ENCODE assay signal across 3 cellular contexts in the genomic region with DNA sequence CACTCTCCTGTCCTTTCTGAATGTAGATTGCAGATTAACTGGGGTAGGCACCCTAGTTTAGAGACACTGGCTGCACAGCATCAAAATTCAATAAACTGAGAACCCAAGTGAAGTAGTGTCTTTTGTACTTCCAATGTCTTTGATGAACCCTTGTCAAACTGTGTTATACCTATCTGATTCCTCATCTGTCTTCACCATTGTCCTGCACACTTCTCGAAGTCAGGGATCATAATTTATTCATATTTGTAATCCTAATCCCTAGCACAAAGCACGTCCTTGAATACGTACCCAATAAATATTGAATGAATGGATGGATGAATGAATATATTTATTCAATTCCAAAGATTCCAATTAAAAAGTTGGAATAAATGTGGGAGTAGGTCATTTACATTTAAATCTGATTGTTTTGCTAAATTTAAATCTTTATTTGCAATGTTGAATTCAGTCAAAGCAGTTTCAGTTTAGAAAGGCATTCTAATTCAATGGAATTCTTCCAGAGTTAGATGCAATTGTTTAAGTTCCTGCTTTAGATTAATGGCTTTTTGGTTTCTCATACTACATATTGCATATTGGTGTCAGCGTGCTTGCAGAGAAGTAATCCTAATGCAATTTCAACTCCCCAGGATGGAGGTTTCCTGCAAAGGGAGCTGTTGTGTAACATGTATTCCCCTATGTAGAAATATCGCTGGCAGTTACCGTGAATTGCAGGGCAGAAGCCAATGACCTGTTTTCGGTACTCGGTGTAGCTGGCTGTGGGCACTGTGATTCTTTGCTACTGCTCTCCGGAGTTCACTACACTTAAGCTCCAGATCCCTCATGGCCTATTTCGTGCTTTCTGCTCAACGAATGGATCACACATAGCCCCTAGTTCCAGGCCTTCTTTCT.
TF ChIP-seq lines count a peak whose summit lies in the region.

No MANE protein-coding gene starts in this region.

TF ChIP-seq in liver, 16 proteins besides CTCF, POLR2A, EP300 and RAD21:
- TF ChIP-seq YY1 (IDR thresholded peaks at IDR 0.05), result peak; percentile 78
- TF ChIP-seq, protein P1, sequence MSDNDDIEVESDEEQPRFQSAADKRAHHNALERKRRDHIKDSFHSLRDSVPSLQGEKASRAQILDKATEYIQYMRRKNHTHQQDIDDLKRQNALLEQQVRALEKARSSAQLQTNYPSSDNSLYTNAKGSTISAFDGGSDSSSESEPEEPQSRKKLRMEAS (IDR thresholded peaks at IDR 0.05), result peak; percentile 34
- TF ChIP-seq HNF4G (IDR thresholded peaks at IDR 0.05), result no peak
- TF ChIP-seq, protein P2, sequence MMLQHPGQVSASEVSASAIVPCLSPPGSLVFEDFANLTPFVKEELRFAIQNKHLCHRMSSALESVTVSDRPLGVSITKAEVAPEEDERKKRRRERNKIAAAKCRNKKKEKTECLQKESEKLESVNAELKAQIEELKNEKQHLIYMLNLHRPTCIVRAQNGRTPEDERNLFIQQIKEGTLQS (IDR thresholded peaks at IDR 0.05), result no peak
- no peak for TF ChIP-seq TAF1 (conservative IDR thresholded peaks at IDR 0.05)
- TF ChIP-seq, protein P3, sequence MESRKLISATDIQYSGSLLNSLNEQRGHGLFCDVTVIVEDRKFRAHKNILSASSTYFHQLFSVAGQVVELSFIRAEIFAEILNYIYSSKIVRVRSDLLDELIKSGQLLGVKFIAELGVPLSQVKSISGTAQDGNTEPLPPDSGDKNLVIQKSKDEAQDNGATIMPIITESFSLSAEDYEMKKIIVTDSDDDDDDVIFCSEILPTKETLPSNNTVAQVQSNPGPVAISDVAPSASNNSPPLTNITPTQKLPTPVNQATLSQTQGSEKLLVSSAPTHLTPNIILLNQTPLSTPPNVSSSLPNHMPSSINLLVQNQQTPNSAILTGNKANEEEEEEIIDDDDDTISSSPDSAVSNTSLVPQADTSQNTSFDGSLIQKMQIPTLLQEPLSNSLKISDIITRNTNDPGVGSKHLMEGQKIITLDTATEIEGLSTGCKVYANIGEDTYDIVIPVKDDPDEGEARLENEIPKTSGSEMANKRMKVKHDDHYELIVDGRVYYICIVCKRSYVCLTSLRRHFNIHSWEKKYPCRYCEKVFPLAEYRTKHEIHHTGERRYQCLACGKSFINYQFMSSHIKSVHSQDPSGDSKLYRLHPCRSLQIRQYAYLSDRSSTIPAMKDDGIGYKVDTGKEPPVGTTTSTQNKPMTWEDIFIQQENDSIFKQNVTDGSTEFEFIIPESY (IDR thresholded peaks at IDR 0.05), result peak; percentile 48
- peak in 1 of 2 donors; percentile 42 for TF ChIP-seq JUND (IDR thresholded peaks at IDR 0.05)
- peak; percentile 41 for TF ChIP-seq SP1 (IDR thresholded peaks at IDR 0.05)
- peak; percentile 80 to 95 for TF ChIP-seq RXRA (IDR thresholded peaks at IDR 0.05)
- no peak for TF ChIP-seq NR2F2 (IDR thresholded peaks at IDR 0.05)
- peak; percentile 30 to 73 for TF ChIP-seq HNF4A (conservative IDR thresholded peaks at IDR 0.05)
- TF ChIP-seq FOXA1 (IDR thresholded peaks at IDR 0.05), result no peak
- TF ChIP-seq, protein P4, sequence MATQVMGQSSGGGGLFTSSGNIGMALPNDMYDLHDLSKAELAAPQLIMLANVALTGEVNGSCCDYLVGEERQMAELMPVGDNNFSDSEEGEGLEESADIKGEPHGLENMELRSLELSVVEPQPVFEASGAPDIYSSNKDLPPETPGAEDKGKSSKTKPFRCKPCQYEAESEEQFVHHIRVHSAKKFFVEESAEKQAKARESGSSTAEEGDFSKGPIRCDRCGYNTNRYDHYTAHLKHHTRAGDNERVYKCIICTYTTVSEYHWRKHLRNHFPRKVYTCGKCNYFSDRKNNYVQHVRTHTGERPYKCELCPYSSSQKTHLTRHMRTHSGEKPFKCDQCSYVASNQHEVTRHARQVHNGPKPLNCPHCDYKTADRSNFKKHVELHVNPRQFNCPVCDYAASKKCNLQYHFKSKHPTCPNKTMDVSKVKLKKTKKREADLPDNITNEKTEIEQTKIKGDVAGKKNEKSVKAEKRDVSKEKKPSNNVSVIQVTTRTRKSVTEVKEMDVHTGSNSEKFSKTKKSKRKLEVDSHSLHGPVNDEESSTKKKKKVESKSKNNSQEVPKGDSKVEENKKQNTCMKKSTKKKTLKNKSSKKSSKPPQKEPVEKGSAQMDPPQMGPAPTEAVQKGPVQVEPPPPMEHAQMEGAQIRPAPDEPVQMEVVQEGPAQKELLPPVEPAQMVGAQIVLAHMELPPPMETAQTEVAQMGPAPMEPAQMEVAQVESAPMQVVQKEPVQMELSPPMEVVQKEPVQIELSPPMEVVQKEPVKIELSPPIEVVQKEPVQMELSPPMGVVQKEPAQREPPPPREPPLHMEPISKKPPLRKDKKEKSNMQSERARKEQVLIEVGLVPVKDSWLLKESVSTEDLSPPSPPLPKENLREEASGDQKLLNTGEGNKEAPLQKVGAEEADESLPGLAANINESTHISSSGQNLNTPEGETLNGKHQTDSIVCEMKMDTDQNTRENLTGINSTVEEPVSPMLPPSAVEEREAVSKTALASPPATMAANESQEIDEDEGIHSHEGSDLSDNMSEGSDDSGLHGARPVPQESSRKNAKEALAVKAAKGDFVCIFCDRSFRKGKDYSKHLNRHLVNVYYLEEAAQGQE (IDR thresholded peaks at IDR 0.05), result no peak
- TF ChIP-seq FOXA2 (IDR thresholded peaks at IDR 0.05), result no peak
- no peak for TF ChIP-seq EGR1 (IDR thresholded peaks at IDR 0.05; ENCODE audit: low read depth in 2 of 2)
- TF ChIP-seq GABPA (IDR thresholded peaks at IDR 0.05 in 1 of 2, conservative IDR thresholded peaks at IDR 0.05 in 1 of 2), result peak in 1 of 2 donors; percentile 9

TF ChIP-seq in HepG2, 621 proteins besides CTCF, POLR2A, EP300 and RAD21:
- no peak for TF ChIP-seq ZNF10 (CRISPR knock-in tag; IDR thresholded peaks at IDR 0.05; ENCODE audit: borderline replicate concordance, low read depth)
- no peak for TF ChIP-seq HOXD1 (CRISPR knock-in tag; IDR thresholded peaks at IDR 0.05)
- TF ChIP-seq, protein P5, sequence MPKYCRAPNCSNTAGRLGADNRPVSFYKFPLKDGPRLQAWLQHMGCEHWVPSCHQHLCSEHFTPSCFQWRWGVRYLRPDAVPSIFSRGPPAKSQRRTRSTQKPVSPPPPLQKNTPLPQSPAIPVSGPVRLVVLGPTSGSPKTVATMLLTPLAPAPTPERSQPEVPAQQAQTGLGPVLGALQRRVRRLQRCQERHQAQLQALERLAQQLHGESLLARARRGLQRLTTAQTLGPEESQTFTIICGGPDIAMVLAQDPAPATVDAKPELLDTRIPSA (CRISPR knock-in tag; IDR thresholded peaks at IDR 0.05; ENCODE audit: borderline replicate concordance), result no peak

TF ChIP-seq in WTC11, 78 proteins besides CTCF, POLR2A, EP300 and RAD21:
- TF ChIP-seq ZNF138 (CRISPR knock-in tag; conservative IDR thresholded peaks at IDR 0.05), result no peak
- no peak for TF ChIP-seq ETV6 (CRISPR knock-in tag; IDR thresholded peaks at IDR 0.05)
- TF ChIP-seq CBFB (CRISPR knock-in tag; IDR thresholded peaks at IDR 0.05; ENCODE audit: low read depth), result no peak
- no peak for TF ChIP-seq SMAD4 (CRISPR knock-in tag; IDR thresholded peaks at IDR 0.05)
- no peak for TF ChIP-seq GABPB1 (CRISPR knock-in tag; IDR thresholded peaks at IDR 0.05)
- TF ChIP-seq ESRRA (CRISPR knock-in tag; IDR thresholded peaks at IDR 0.05; ENCODE audit: borderline replicate concordance), result no peak
- no peak for TF ChIP-seq SOX15 (CRISPR knock-in tag; IDR thresholded peaks at IDR 0.05)
- no peak for TF ChIP-seq CREB1 (CRISPR knock-in tag; IDR thresholded peaks at IDR 0.05)
- no peak for TF ChIP-seq RELA (CRISPR knock-in tag; IDR thresholded peaks at IDR 0.05; ENCODE audit: borderline replicate concordance)
- TF ChIP-seq, protein P6, sequence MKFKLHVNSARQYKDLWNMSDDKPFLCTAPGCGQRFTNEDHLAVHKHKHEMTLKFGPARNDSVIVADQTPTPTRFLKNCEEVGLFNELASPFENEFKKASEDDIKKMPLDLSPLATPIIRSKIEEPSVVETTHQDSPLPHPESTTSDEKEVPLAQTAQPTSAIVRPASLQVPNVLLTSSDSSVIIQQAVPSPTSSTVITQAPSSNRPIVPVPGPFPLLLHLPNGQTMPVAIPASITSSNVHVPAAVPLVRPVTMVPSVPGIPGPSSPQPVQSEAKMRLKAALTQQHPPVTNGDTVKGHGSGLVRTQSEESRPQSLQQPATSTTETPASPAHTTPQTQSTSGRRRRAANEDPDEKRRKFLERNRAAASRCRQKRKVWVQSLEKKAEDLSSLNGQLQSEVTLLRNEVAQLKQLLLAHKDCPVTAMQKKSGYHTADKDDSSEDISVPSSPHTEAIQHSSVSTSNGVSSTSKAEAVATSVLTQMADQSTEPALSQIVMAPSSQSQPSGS (CRISPR knock-in tag; IDR thresholded peaks at IDR 0.05; ENCODE audit: borderline replicate concordance, low read depth), result no peak
- TF ChIP-seq JUN (CRISPR knock-in tag; IDR thresholded peaks at IDR 0.05), result no peak
- TF ChIP-seq ZNF671 (CRISPR knock-in tag; IDR thresholded peaks at IDR 0.05), result no peak
TF ChIP-seq in WTC11: peak in this region for 0.
